Comparison of ENCODE assay signal across 8 cellular contexts in the genomic region with DNA sequence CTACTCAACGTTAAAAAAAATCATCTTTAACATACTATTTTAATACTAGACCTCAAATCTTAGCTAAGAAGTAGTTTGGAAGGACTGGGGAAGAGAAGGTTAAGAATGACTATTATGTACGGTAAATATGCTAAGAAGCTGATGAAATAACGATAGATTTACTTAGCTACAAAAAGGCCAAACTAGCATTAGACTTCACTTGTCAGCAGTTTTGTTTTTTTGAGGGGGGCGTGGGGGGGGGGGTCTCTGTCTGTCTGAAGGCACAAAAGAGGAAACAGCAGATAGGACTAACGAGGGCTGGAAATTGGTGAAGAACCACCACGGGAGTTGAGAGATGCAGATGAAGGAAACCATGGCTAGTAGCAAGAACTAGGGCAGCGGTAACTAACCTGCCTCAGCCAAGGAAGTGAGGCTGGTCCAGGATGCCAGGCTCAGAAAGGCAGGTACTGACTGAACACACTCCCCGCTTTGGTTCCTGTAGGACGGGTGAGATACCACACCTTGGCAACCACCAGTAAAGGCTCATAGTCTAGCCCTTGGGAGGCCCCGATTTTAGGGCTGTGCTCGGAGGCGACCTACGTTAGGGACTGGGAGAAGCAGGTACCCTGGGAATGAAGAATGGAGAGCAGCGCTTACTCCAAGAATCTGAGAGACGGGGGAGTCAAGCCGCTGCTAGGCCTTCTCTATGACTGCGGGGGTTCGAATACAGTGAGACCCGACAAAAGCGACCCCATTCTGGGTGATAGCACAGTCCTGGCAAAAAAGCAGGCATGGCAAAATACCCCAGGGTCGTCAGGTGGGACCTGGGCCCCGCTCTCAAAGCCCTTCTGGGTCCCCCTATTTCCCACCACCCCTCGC. TPM values are rescaled to one million over a fixed set of nuclear protein-coding genes. Genes with fewer than 3 reads are reported as not detected.
DNase-seq lines count a peak whose midpoint lies in the region; ATAC-seq and TF ChIP-seq lines count a peak whose summit lies in the region.

No MANE protein-coding gene starts in this region.

- CTCF ChIA-PET in activated CD8-positive, alpha-beta T cell treated with anti-CD3 and anti-CD28 coated beads for 36 hours (lab: Charles Lee), result interaction anchor here (1.1 to 1.4 kb wide), 3 partner anchors 12 to 102 kb away, joined by 3 to 7 read pairs (median 3); a partner anchor contains a TSS

- peak overlapping the region; percentile 97 for H3K9ac ChIP-seq in skeletal muscle satellite cell (ENCODE audit: low read depth, low read length)

- no peaks in the 10 kb centered on the region for H3K27me3 ChIP-seq in skeletal muscle satellite cell (ENCODE audit: control insufficient read depth, insufficient read depth, low read length)

- H3K4me1 ChIP-seq in skeletal muscle satellite cell (ENCODE audit: control insufficient read depth, insufficient read depth, low read length), result peaks cover 28% of the 10 kb centered on the region

- H3K4me3 ChIP-seq in GM12865 (ENCODE audit: low read depth, low read length), result peak overlapping the region; percentile 82
- peak overlapping the region; percentile 91 for H3K4me3 ChIP-seq in skeletal muscle satellite cell (ENCODE audit: low read length)

- ATAC-seq in HG02938 (IDR thresholded peaks at IDR 0.05; ENCODE audit: unreplicated experiment), result peak; percentile 8
- ATAC-seq in activated CD8-positive, alpha-beta T cell treated with anti-CD3 and anti-CD28 coated beads for 36 hours, result peak; percentile 15
- no peak for ATAC-seq in HG02571 (IDR thresholded peaks at IDR 0.05; ENCODE audit: unreplicated experiment)

- H3K4me2 ChIP-seq in skeletal muscle satellite cell (ENCODE audit: low read length), result peak overlapping the region; percentile 96

- intact Hi-C loops in activated CD8-positive, alpha-beta T cell treated with anti-CD3 and anti-CD28 coated beads for 36 hours (cut with micrococcal nuclease), result no loop called here

- no peaks in the 10 kb centered on the region for H3K27me3 Mint-ChIP-seq in activated CD8-positive, alpha-beta T cell treated with anti-CD3 and anti-CD28 coated beads for 36 hours
- peaks cover 3% of the 10 kb centered on the region for H3K27me3 Mint-ChIP-seq in glutamatergic neuron (ENCODE audit: unreplicated experiment)

- peaks cover 45% of the 10 kb centered on the region for H3K4me1 Mint-ChIP-seq in activated CD8-positive, alpha-beta T cell treated with anti-CD3 and anti-CD28 coated beads for 36 hours (ENCODE audit: low read depth)
- peaks cover 4% of the 10 kb centered on the region for H3K4me1 Mint-ChIP-seq in glutamatergic neuron (ENCODE audit: low read depth, unreplicated experiment)

- POLR2A ChIA-PET in activated CD8-positive, alpha-beta T cell treated with anti-CD3 and anti-CD28 coated beads for 36 hours (lab: Charles Lee), result interaction anchor here (0.6 to 1.3 kb wide), 5 partner anchors 11 to 200 kb away, joined by 3 to 5 read pairs (median 3); a partner anchor contains a TSS

- peaks cover 25% of the 10 kb centered on the region for H3K36me3 Mint-ChIP-seq in activated CD8-positive, alpha-beta T cell treated with anti-CD3 and anti-CD28 coated beads for 36 hours (ENCODE audit: low read depth)
- H3K36me3 Mint-ChIP-seq in glutamatergic neuron (ENCODE audit: unreplicated experiment), result no peaks in the 10 kb centered on the region

- H3K9me3 Mint-ChIP-seq in activated CD8-positive, alpha-beta T cell treated with anti-CD3 and anti-CD28 coated beads for 36 hours, result no peaks in the 10 kb centered on the region
- peaks cover 6% of the 10 kb centered on the region for H3K9me3 Mint-ChIP-seq in glutamatergic neuron (ENCODE audit: unreplicated experiment)

- peaks cover 11% of the 10 kb centered on the region for H3K36me3 ChIP-seq in skeletal muscle satellite cell (ENCODE audit: insufficient read depth, low read length)

- TF ChIP-seq CTCF in GM12865 (IDR thresholded peaks at IDR 0.05; ENCODE audit: insufficient read depth, low read depth, low read length, missing control alignments) (no peak), glutamatergic neuron (IDR thresholded peaks at IDR 0.05; ENCODE audit: partially characterized antibody, unreplicated experiment) (no peak)
- no peak for TF ChIP-seq CTCF in activated CD8-positive, alpha-beta T cell treated with anti-CD3 and anti-CD28 coated beads for 36 hours (IDR thresholded peaks at IDR 0.05)

- H3K4me3 Mint-ChIP-seq in activated CD8-positive, alpha-beta T cell treated with anti-CD3 and anti-CD28 coated beads for 36 hours, result peak overlapping the region; percentile 93
- peak overlapping the region; percentile 97 for H3K4me3 Mint-ChIP-seq in glutamatergic neuron (ENCODE audit: unreplicated experiment)

- peak overlapping the region; percentile 96 for H3K27ac Mint-ChIP-seq in activated CD8-positive, alpha-beta T cell treated with anti-CD3 and anti-CD28 coated beads for 36 hours
- peak overlapping the region; percentile 84 for H3K27ac Mint-ChIP-seq in glutamatergic neuron (ENCODE audit: unreplicated experiment)

- no peaks in the 10 kb centered on the region for H3K9me3 ChIP-seq in skeletal muscle satellite cell (replicated peaks; ENCODE audit: low read length)

- peak; percentile 40 for DNase-seq in GM12865 (ENCODE audit: low read depth)
- DNase-seq in activated CD8-positive, alpha-beta T cell treated with anti-CD3 and anti-CD28 coated beads for 36 hours, result peak; percentile 47
- no peak for DNase-seq in glutamatergic neuron
- no peak for DNase-seq in superior temporal gyrus (ENCODE audit: extremely low spot score)
- DNase-seq in NCI-H1694 (lab: John Stamatoyannopoulos, UW), result no peak

RNA-seq across cellular contexts. Expression of a gene that starts 0.7 kb away (rescaled TPM):
- total RNA-seq in activated CD8-positive, alpha-beta T cell treated with anti-CD3 and anti-CD28 coated beads for 36 hours, result 100 to 1,000 TPM; 167 to 172 TPM
- total RNA-seq in glutamatergic neuron (ENCODE audit: unreplicated experiment), result 169 TPM
- 105 and 117 TPM in 2 replicates for total RNA-seq in skeletal muscle satellite cell (2012; rRNA removed)

RNA-seq across cellular contexts. Expression of a gene that starts 1.2 kb away (rescaled TPM):
- total RNA-seq in activated CD8-positive, alpha-beta T cell treated with anti-CD3 and anti-CD28 coated beads for 36 hours, result 10 to 100 TPM; 45.6 to 49.3 TPM
- 55.8 TPM for total RNA-seq in glutamatergic neuron (ENCODE audit: unreplicated experiment)
- total RNA-seq in skeletal muscle satellite cell (2012; rRNA removed), result 43.0 and 52.2 TPM in 2 replicates

RNA-seq across cellular contexts. Expression of a gene that starts 10.9 kb away (rescaled TPM):
- 10 to 100 TPM; 77.4 to 84.9 TPM for total RNA-seq in activated CD8-positive, alpha-beta T cell treated with anti-CD3 and anti-CD28 coated beads for 36 hours
- total RNA-seq in glutamatergic neuron (ENCODE audit: unreplicated experiment), result 67.0 TPM
- 29.4 and 45.4 TPM in 2 replicates for total RNA-seq in skeletal muscle satellite cell (2012; rRNA removed)

RNA-seq across cellular contexts. Expression of a gene that starts 15.6 kb away (rescaled TPM):
- total RNA-seq in activated CD8-positive, alpha-beta T cell treated with anti-CD3 and anti-CD28 coated beads for 36 hours, result 10 to 100 TPM; 11.2 to 11.3 TPM
- 25.5 TPM for total RNA-seq in glutamatergic neuron (ENCODE audit: unreplicated experiment)
- 11.2 and 12.9 TPM in 2 replicates for total RNA-seq in skeletal muscle satellite cell (2012; rRNA removed)

RNA-seq across cellular contexts. Expression of a gene that starts 18.2 kb away (rescaled TPM):
- 10 to 100 TPM; 55.6 to 61.8 TPM for total RNA-seq in activated CD8-positive, alpha-beta T cell treated with anti-CD3 and anti-CD28 coated beads for 36 hours
- total RNA-seq in glutamatergic neuron (ENCODE audit: unreplicated experiment), result 32.4 TPM
- 24.8 and 26.6 TPM in 2 replicates for total RNA-seq in skeletal muscle satellite cell (2012; rRNA removed)

Comparison
In these comparisons a context has a peak if more than half of its experiments do, and no peak if none do; other contexts are left out.
1. DNase-seq: peak in GM12865 (single experiment) and activated CD8-positive, alpha-beta T cell treated with anti-CD3 and anti-CD28 coated beads for 36 hours (single experiment); none in glutamatergic neuron (single experiment), superior temporal gyrus (single experiment) and NCI-H1694 (single experiment).